Comparison of ENCODE assay signal across 8 cellular contexts in the genomic region with DNA sequence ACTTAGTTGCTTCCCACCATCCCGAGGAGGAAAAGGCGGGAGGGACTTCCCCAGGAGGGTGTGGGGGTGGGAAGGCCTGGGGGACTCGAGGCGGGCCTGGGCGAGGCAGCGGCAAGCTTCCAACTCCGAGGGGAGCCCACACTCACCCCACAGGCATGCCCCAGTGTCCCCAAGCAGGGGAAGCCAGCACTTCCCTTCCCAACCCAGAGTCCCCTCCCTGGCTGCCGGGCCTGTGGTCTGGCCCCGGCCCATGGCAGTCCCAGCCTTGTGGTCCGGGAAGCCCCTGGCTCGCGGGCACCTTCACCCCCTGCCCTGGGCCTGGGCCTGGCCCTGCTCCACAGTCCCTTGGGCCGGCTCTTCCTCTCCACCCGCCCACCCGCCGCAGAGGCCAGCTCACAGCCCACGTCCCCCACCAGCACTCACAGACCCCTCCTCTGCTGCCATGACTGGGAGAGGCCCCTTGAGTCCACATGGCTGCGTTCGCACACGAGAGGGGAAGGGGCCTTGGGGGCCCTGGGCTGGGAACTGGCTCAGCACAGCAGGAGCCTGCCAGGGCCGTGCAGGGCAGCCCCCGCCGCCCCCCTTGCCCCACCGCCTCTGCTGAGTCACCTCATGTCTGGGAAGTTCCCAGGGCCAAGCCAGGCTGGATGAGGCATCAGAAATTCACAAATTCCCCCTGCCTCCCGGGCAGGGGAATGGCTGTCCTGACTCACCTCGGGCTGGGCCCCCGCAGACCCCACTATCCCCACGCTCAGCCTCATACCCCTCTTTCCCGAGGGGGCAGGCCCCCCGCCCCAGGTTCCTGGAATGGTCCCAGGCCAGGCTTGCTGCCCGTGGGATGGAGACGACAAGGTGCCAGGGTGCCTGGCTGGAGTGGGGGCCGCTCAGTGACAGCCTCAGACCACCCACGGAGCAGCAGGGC. TPM values are rescaled to one million over a fixed set of nuclear protein-coding genes. Genes with fewer than 3 reads are reported as not detected.
A peak's percentile ranks its signal among the peaks of the same experiment; 100 is the strongest.
DNase-seq lines count a peak whose midpoint lies in the region; ATAC-seq, FAIRE-seq and TF ChIP-seq lines count a peak whose summit lies in the region.
"Had no signal": no experiment of that assay in that cellular context is flagged by ENCODE, and none has a peak within 500 bp of the region (broad histone marks: within the 10 kb centered on the region; RNA-seq: fewer than 3 reads in every experiment).

No MANE protein-coding gene starts in this region.

- FAIRE-seq in urothelium cell line (lab: Jason Lieb, UNC) = peak; percentile 94

- H3K9me3 ChIP-seq in lung (ENCODE audit: control insufficient read depth in 2 of 2, insufficient read depth in 1 of 2, low read length in 1 of 2) = no peaks in the 10 kb centered on the region

- WGBS in lung, 2 donors = 20 to 21% methylated on average over 24 to 34 of the region's 34 CpGs

- DNase-seq in Kasumi-1 (lab: John Stamatoyannopoulos, UW) = peak; percentile 47 to 59
- DNase-seq in coronary artery (ENCODE audit: low spot score) = peak; percentile 96
- peak; percentile 76 for DNase-seq in lung (ENCODE audit: low spot score)
- DNase-seq in urothelium cell line (ENCODE audit: low spot score) = peak; percentile 95
- DNase-seq in NCI-H510A (lab: John Stamatoyannopoulos, UW) = no peak
- no peak for DNase-seq in activated naive CD4-positive, alpha-beta T cell treated with anti-CD3 and anti-CD28 coated beads for 36 hours

- H3K4me1 ChIP-seq in lung (ENCODE audit: control insufficient read depth in 2 of 2, insufficient read depth in 2 of 2, low read length in 2 of 2) = peaks cover 13 to 49% of the 10 kb centered on the region in 2 donors

- H3K9me3 Mint-ChIP-seq in activated naive CD4-positive, alpha-beta T cell treated with anti-CD3 and anti-CD28 coated beads for 36 hours = no peaks in the 10 kb centered on the region

- no peaks in the 10 kb centered on the region for H3K27me3 ChIP-seq in lung (ENCODE audit: control insufficient read depth, insufficient read depth)

- H3K27me3 Mint-ChIP-seq in activated naive CD4-positive, alpha-beta T cell treated with anti-CD3 and anti-CD28 coated beads for 36 hours (ENCODE audit: low read depth) = peaks cover 7% of the 10 kb centered on the region

- CTCF ChIA-PET in activated naive CD4-positive, alpha-beta T cell treated with anti-CD3 and anti-CD28 coated beads for 36 hours (lab: Charles Lee) = no interaction called here

- peak overlapping the region; percentile 64 for H3K4me3 ChIP-seq in coronary artery
- H3K4me3 ChIP-seq in lung = no peak overlapping the region

- peak overlapping the region; percentile 94 to 97 for H3K27ac ChIP-seq in coronary artery
- H3K27ac ChIP-seq in lung (ENCODE audit: low read depth in 1 of 2, low read length in 1 of 2) = peak overlapping the region; percentile 66 to 79
- H3K27ac ChIP-seq: parathyroid adenoma had no signal

- no peaks in the 10 kb centered on the region for H3K36me3 ChIP-seq in lung (ENCODE audit: control insufficient read depth in 2 of 2, insufficient read depth in 2 of 2, low read length in 2 of 2)

- H3K4me1 Mint-ChIP-seq in activated naive CD4-positive, alpha-beta T cell treated with anti-CD3 and anti-CD28 coated beads for 36 hours (ENCODE audit: low read depth) = peaks cover 4% of the 10 kb centered on the region

- TF ChIP-seq CTCF in coronary artery (IDR thresholded peaks at IDR 0.05) (no peak), lung (IDR thresholded peaks at IDR 0.05; ENCODE audit: control extremely low read depth, extremely low read depth) (no peak)

- no peaks in the 10 kb centered on the region for H3K36me3 Mint-ChIP-seq in activated naive CD4-positive, alpha-beta T cell treated with anti-CD3 and anti-CD28 coated beads for 36 hours (ENCODE audit: low read depth)

- H3K4me3 Mint-ChIP-seq in activated naive CD4-positive, alpha-beta T cell treated with anti-CD3 and anti-CD28 coated beads for 36 hours = no peak overlapping the region

- peak; percentile 47 for ATAC-seq in lung (ENCODE audit: insufficient read depth, low FRiP score)
- no peak for ATAC-seq in GM18519 (IDR thresholded peaks at IDR 0.05; ENCODE audit: low FRiP score, unreplicated experiment)

- no peak overlapping the region for H3K27ac Mint-ChIP-seq in activated naive CD4-positive, alpha-beta T cell treated with anti-CD3 and anti-CD28 coated beads for 36 hours

- intact Hi-C loops in activated naive CD4-positive, alpha-beta T cell treated with anti-CD3 and anti-CD28 coated beads for 36 hours (cut with micrococcal nuclease) = no loop called here

RNA-seq across cellular contexts. Expression of a gene that starts 27.8 kb away (rescaled TPM):
- total RNA-seq in lung = 10 to 100 TPM; 24.4 to 24.9 TPM
- 10 to 100 TPM in 1 of 2 donors, 1 to 10 TPM in 1; 7.6 to 10.5 TPM for polyA plus RNA-seq in lung
- total RNA-seq in activated naive CD4-positive, alpha-beta T cell treated with anti-CD3 and anti-CD28 coated beads for 36 hours = under 1 TPM in 1 of 2 experiments, not detected in 1; 0.02 TPM

Comparison
In these comparisons a context has a peak if more than half of its experiments do, and no peak if none do; other contexts are left out.
1. DNase-seq: peak in Kasumi-1 (2 of 2), coronary artery (single experiment), lung (single experiment) and urothelium cell line (single experiment); none in NCI-H510A (single experiment) and activated naive CD4-positive, alpha-beta T cell treated with anti-CD3 and anti-CD28 coated beads for 36 hours (single experiment).
2. RNA of a gene that starts 27.8 kb away (total RNA-seq): 24.4 to 24.9 TPM in lung; 0.02 TPM in activated naive CD4-positive, alpha-beta T cell treated with anti-CD3 and anti-CD28 coated beads for 36 hours; every median in the first group is over 10 times any median in the second.